In the genomic region with DNA sequence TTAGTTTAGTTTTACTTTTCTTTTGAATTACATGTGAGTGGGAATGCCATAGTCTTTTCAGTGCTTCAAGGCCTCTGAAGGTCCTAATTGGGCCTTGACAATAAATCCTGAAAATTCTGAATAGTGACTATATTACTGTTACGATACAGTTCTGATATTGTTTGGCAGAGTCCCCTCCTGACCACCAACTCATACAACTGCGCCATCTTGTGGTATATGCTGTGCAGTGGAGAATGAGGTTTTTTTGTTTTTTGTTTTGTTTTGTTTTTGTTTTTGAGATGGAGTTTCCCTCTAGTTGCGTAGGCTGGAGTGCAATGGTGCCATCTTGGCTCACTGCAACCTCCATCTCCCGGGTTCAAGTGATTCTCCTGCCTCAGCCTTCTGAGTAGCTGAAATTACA, we compare ENCODE assay signal across 9 cellular contexts. TPM values are rescaled to one million over a fixed set of nuclear protein-coding genes. Genes with fewer than 3 reads are reported as not detected.
DNase-seq lines count a peak whose midpoint lies in the region; ATAC-seq and TF ChIP-seq lines count a peak whose summit lies in the region.
"Had no signal": no experiment of that assay in that cellular context is flagged by ENCODE, and none has a peak within 500 bp of the region (broad histone marks: within the 10 kb centered on the region; RNA-seq: fewer than 3 reads in every experiment).

No MANE protein-coding gene starts in this region.

- H3K9me3 ChIP-seq in OCI-LY1 (ENCODE audit: low read length) (no peaks in the 10 kb centered on the region), sigmoid colon (no peaks in the 10 kb centered on the region)

- H3K4me3 ChIP-seq in OCI-LY1 (ENCODE audit: low read depth, low read length, poor library complexity, severe bottlenecking) (no peak overlapping the region), foreskin fibroblast (ENCODE audit: low read depth in 1 of 2, low read length in 2 of 2) (no peak overlapping the region), sigmoid colon (no peak overlapping the region)

- H3K36me3 Mint-ChIP-seq in activated naive CD8-positive, alpha-beta T cell treated with anti-CD3 and anti-CD28 coated beads for 36 hours, result no peaks in the 10 kb centered on the region

- H3K9me3 Mint-ChIP-seq in activated naive CD8-positive, alpha-beta T cell treated with anti-CD3 and anti-CD28 coated beads for 36 hours, result no peaks in the 10 kb centered on the region
- H3K9me3 Mint-ChIP-seq: stimulated activated naive CD8-positive, alpha-beta T cell treated with anti-CD3 and anti-CD28 coated beads, Interleukin-15, Interleukin-2, amounts not matched to agents 100 ng/mL and 50 ng/mL, for 24 hours had no signal

- no peaks in the 10 kb centered on the region for H3K36me3 ChIP-seq in OCI-LY1 (ENCODE audit: insufficient read depth, low read length)
- no peaks in the 10 kb centered on the region for H3K36me3 ChIP-seq in sigmoid colon

- intact Hi-C loops in sigmoid colon (cut with DNase I), result no loop called here

- H3K79me2 ChIP-seq in OCI-LY1 (ENCODE audit: insufficient read depth, low read length), result no peaks in the 10 kb centered on the region

- TF ChIP-seq POLR2A in sigmoid colon (IDR thresholded peaks at IDR 0.05), result no peak

- in situ Hi-C loops in G401 (cut with HindIII; ENCODE audit: low sequenced_read_pairs), result no loop called here

- peak; percentile 36 for ATAC-seq in GM18909 (IDR thresholded peaks at IDR 0.05; ENCODE audit: poor library complexity, unreplicated experiment)
- no peak for ATAC-seq in GM19397 (IDR thresholded peaks at IDR 0.05; ENCODE audit: unreplicated experiment)

- DNase-seq in AG20443 (ENCODE audit: low spot score), result peak; percentile 22
- DNase-seq in foreskin fibroblast, result peak; percentile 3 to 36
- no peak for DNase-seq in sigmoid colon
- no peak for DNase-seq in G401 (ENCODE audit: low spot score)
- DNase-seq in activated naive CD8-positive, alpha-beta T cell treated with anti-CD3 and anti-CD28 coated beads for 36 hours, result no peak

- H3K4me3 Mint-ChIP-seq in activated naive CD8-positive, alpha-beta T cell treated with anti-CD3 and anti-CD28 coated beads for 36 hours, result no peak overlapping the region
- H3K4me3 Mint-ChIP-seq: stimulated activated naive CD8-positive, alpha-beta T cell treated with anti-CD3 and anti-CD28 coated beads, Interleukin-15, Interleukin-2, amounts not matched to agents 100 ng/mL and 50 ng/mL, for 24 hours had no signal

- H3K4me2 ChIP-seq in OCI-LY1 (ENCODE audit: low read length), result no peak overlapping the region

- H3K9me2 ChIP-seq in OCI-LY1 (ENCODE audit: low read depth, low read length), result no peaks in the 10 kb centered on the region

- H3K27ac Mint-ChIP-seq in activated naive CD8-positive, alpha-beta T cell treated with anti-CD3 and anti-CD28 coated beads for 36 hours, result no peak overlapping the region
- H3K27ac Mint-ChIP-seq: stimulated activated naive CD8-positive, alpha-beta T cell treated with anti-CD3 and anti-CD28 coated beads, Interleukin-15, Interleukin-2, amounts not matched to agents 100 ng/mL and 50 ng/mL, for 24 hours had no signal

- H3K9ac ChIP-seq in OCI-LY1 (ENCODE audit: low read length), result no peak overlapping the region

- peaks cover 2% of the 10 kb centered on the region for H3K4me1 Mint-ChIP-seq in activated naive CD8-positive, alpha-beta T cell treated with anti-CD3 and anti-CD28 coated beads for 36 hours

- no peaks in the 10 kb centered on the region for H3F3A ChIP-seq in OCI-LY1 (ENCODE audit: insufficient read depth, low read length)

- TF ChIP-seq EP300 in sigmoid colon (IDR thresholded peaks at IDR 0.05), result no peak

- no peaks in the 10 kb centered on the region for H4K20me1 ChIP-seq in OCI-LY1 (ENCODE audit: insufficient read depth, low read length)

- H3K27me3 Mint-ChIP-seq in activated naive CD8-positive, alpha-beta T cell treated with anti-CD3 and anti-CD28 coated beads for 36 hours, result no peaks in the 10 kb centered on the region

- H3K4me1 ChIP-seq in OCI-LY1 (ENCODE audit: insufficient read depth, low read length, severe bottlenecking) (no peaks in the 10 kb centered on the region), sigmoid colon (no peaks in the 10 kb centered on the region)

- H2AFZ ChIP-seq in OCI-LY1 (ENCODE audit: low read length), result no peak overlapping the region

- WGBS in sigmoid colon, 2 donors, result 55 to 57% methylated on average over 4 of the region's 4 CpGs

- TF ChIP-seq CTCF in OCI-LY1 (IDR thresholded peaks at IDR 0.05; ENCODE audit: low read length) (peak; percentile 46), foreskin fibroblast (IDR thresholded peaks at IDR 0.05; ENCODE audit: low read depth, low read length) (peak; percentile 50), sigmoid colon (IDR thresholded peaks at IDR 0.05) (peak in 2 of 4 experiments; percentile 23 to 45)

- no peaks in the 10 kb centered on the region for H3K27me3 ChIP-seq in OCI-LY1 (ENCODE audit: insufficient read depth, low read length)
- no peaks in the 10 kb centered on the region for H3K27me3 ChIP-seq in sigmoid colon

- no peak overlapping the region for H3K27ac ChIP-seq in OCI-LY1 (ENCODE audit: low read depth, low read length, poor library complexity, severe bottlenecking)
- no peak overlapping the region for H3K27ac ChIP-seq in sigmoid colon

RNA-seq across cellular contexts. Expression of gene CHRDL1, which starts 56.6 kb away (rescaled TPM):
- total RNA-seq in sigmoid colon, result 100 to 1,000 TPM; 113 to 365 (median 186) TPM
- 10 to 100 TPM in 2 of 3 donors, 1 to 10 TPM in 1; 3.9 to 21.5 (median 11.4) TPM for polyA plus RNA-seq in sigmoid colon
- total RNA-seq in G401 (2014; rRNA removed; shearing (Covaris generic)), result not detected in 2 replicates
- total RNA-seq in activated naive CD8-positive, alpha-beta T cell treated with anti-CD3 and anti-CD28 coated beads for 36 hours, result not detected

Comparison
In these comparisons a context has a peak if more than half of its experiments do, and no peak if none do; other contexts are left out.
1. DNase-seq: peak in AG20443 (single experiment) and foreskin fibroblast (2 of 2); none in sigmoid colon (single experiment), G401 (single experiment) and activated naive CD8-positive, alpha-beta T cell treated with anti-CD3 and anti-CD28 coated beads for 36 hours (single experiment).
2. RNA of gene CHRDL1, which starts 56.6 kb away (total RNA-seq): 113 to 365 TPM in sigmoid colon; not detected in G401 and not detected in activated naive CD8-positive, alpha-beta T cell treated with anti-CD3 and anti-CD28 coated beads for 36 hours; every median in the first group is over 100 times any median in the second.